18 cellular contexts compared by ENCODE assay signal in genomic region chr17:42853597-42853967, GRCh38. TPM values are rescaled to one million over a fixed set of nuclear protein-coding genes. Genes with fewer than 3 reads are reported as not detected.
DNase-seq lines count a peak whose midpoint lies in the region; ATAC-seq, FAIRE-seq and TF ChIP-seq lines count a peak whose summit lies in the region.
"Had no signal": no experiment of that assay in that cellular context is flagged by ENCODE, and none has a peak within 500 bp of the region (broad histone marks: within the 10 kb centered on the region; RNA-seq: fewer than 3 reads in every experiment).

No MANE protein-coding gene starts in this region.

- no TSS peak for BruUV-seq in OCI-LY7 (replicated peaks; lab: Mats Ljungman, UMichigan)

- H3K4me3 ChIP-seq in OCI-LY7 (ENCODE audit: low read depth, low read length, poor library complexity, severe bottlenecking) (no peak overlapping the region), kidney (ENCODE audit: low read length in 2 of 2) (peak overlapping the region; percentile 44 to 61), stomach smooth muscle (ENCODE audit: low read length in 2 of 2) (peak overlapping the region; percentile 89 to 93)
- H3K4me3 ChIP-seq: GM23338 had no signal

- H3K36me3 ChIP-seq in OCI-LY7 (ENCODE audit: insufficient read depth, low read length) (no peaks in the 10 kb centered on the region), kidney (ENCODE audit: control insufficient read depth in 1 of 2, insufficient read depth in 2 of 2, low read length in 2 of 2) (no peaks in the 10 kb centered on the region), stomach smooth muscle (ENCODE audit: control insufficient read depth in 2 of 2, insufficient read depth in 2 of 2, low read length in 2 of 2) (peaks cover 9 to 24% of the 10 kb centered on the region in 2 donors)
- H3K36me3 ChIP-seq: pancreas had no signal

- TF ChIP-seq CTCF in OCI-LY7 (conservative IDR thresholded peaks at IDR 0.05; ENCODE audit: low read length) (no peak), kidney (IDR thresholded peaks at IDR 0.05; ENCODE audit: borderline replicate concordance, extremely low read depth, insufficient read depth) (no peak)

- H3K9me3 ChIP-seq in OCI-LY7 (ENCODE audit: low read length), result no peaks in the 10 kb centered on the region
- no peaks in the 10 kb centered on the region for H3K9me3 ChIP-seq in kidney (ENCODE audit: control insufficient read depth in 1 of 2, low read length in 2 of 2)
- H3K9me3 ChIP-seq in stomach smooth muscle (ENCODE audit: control insufficient read depth in 2 of 2, low read length in 2 of 2), result no peaks in the 10 kb centered on the region
- H3K9me3 ChIP-seq: pancreas had no signal

- no peak overlapping the region for H3K27ac ChIP-seq in OCI-LY7 (ENCODE audit: low read depth, low read length, poor library complexity, severe bottlenecking)
- H3K27ac ChIP-seq in kidney (ENCODE audit: low read depth in 2 of 2, low read length in 2 of 2), result no peak overlapping the region
- peak overlapping the region; percentile 98 for H3K27ac ChIP-seq in stomach smooth muscle (ENCODE audit: low read length)
- H3K27ac ChIP-seq: pancreas had no signal

- peak overlapping the region; percentile 20; the same call in 1 of the 2 replicates for H3K4me2 ChIP-seq in OCI-LY7 (ENCODE audit: low read length)
- H3K4me2 ChIP-seq: GM23338 had no signal

- DNase-seq in OCI-LY7 (ENCODE audit: low spot score) (peak; percentile 52), kidney (peak; percentile 34), midbrain (lab: John Stamatoyannopoulos, UW) (no peak), NCI-H1105 (lab: John Stamatoyannopoulos, UW) (no peak)
- DNase-seq: activated CD4-positive, alpha-beta T cell treated with anti-CD3 and anti-CD28 coated beads for 36 hours; activated naive CD4-positive, alpha-beta T cell treated with Interleukin-2 at 50 U/mL for 16 hours; Calu3; hippocampal formation; kidney glomerular epithelial cell; NCI-H1694 treated with DMSO at 0.1 percent for 48 hours; stimulated activated naive CD8-positive, alpha-beta T cell treated with anti-CD3 and anti-CD28 coated beads, Interleukin-15, amount 100 ng/mL, for 72 hours; T1000 had no signal

- H3K27me3 ChIP-seq in stomach smooth muscle (ENCODE audit: control insufficient read depth in 1 of 2, insufficient read depth in 2 of 2, low read length in 2 of 2), result no peaks in the 10 kb centered on the region
- H3K27me3 ChIP-seq: pancreas had no signal

- H3K79me2 ChIP-seq in OCI-LY7 (ENCODE audit: insufficient read depth, low read depth, low read length), result no peaks in the 10 kb centered on the region

- FAIRE-seq in kidney (lab: Jason Lieb, UNC), result no peak
- FAIRE-seq: pancreas had no signal

- H3K4me1 ChIP-seq in OCI-LY7 (ENCODE audit: insufficient read depth, low read length, poor library complexity, severe bottlenecking) (peaks cover 14% of the 10 kb centered on the region), kidney (ENCODE audit: control insufficient read depth in 1 of 2, insufficient read depth in 1 of 2, low read depth in 1 of 2, low read length in 2 of 2) (peaks cover 9 to 23% of the 10 kb centered on the region in 2 donors), stomach smooth muscle (ENCODE audit: control insufficient read depth, insufficient read depth, low read length) (peaks cover 55% of the 10 kb centered on the region)
- H3K4me1 ChIP-seq: pancreas had no signal

- H3K9ac ChIP-seq in kidney (ENCODE audit: low read length in 2 of 2) (no peak overlapping the region), stomach smooth muscle (ENCODE audit: low read length in 2 of 2) (peak overlapping the region; percentile 86 to 97)

- CTCF ChIA-PET in OCI-LY7 (lab: Charles Lee; ENCODE audit: unreplicated experiment), result no interaction called here

- no peaks in the 10 kb centered on the region for H4K20me1 ChIP-seq in OCI-LY7 (ENCODE audit: insufficient read depth, low read length)

- POLR2A ChIA-PET in OCI-LY7 (lab: Charles Lee), result no interaction called here

- no peak for ATAC-seq in HG02571 (IDR thresholded peaks at IDR 0.05; ENCODE audit: unreplicated experiment)
- ATAC-seq: activated CD4-positive, alpha-beta T cell treated with anti-CD3 and anti-CD28 coated beads for 36 hours; GM23338; stimulated activated naive CD8-positive, alpha-beta T cell treated with anti-CD3 and anti-CD28 coated beads, Interleukin-15, amount 100 ng/mL, for 72 hours had no signal

- H3K9me2 ChIP-seq in OCI-LY7 (ENCODE audit: insufficient read depth, low read length), result no peaks in the 10 kb centered on the region

- H2AFZ ChIP-seq in OCI-LY7 (ENCODE audit: low read length), result no peak overlapping the region; the same call in 1 of the 2 replicates
- H2AFZ ChIP-seq: GM23338 had no signal

- intact Hi-C loops in OCI-LY7 (cut with micrococcal nuclease; ENCODE audit: unreplicated experiment), result no loop called here
- intact Hi-C loops in kidney (cut with DNase I), result no loop called here

RNA-seq across cellular contexts. Expression of gene AOC3, which starts 2.6 kb away (rescaled TPM):
- 0.23 and 0.73 TPM in 2 replicates for total RNA-seq in OCI-LY7 (2014; rRNA removed; shearing (Covaris generic))
- 2.5 and 3.6 TPM in 2 replicates for total RNA-seq in OCI-LY7 (2022)
- 40.6 TPM for total RNA-seq in kidney
- 15.1 TPM for polyA plus RNA-seq in kidney (ENCODE audit: insufficient read depth, low read depth, low replicate concordance)

RNA-seq across cellular contexts. Expression of gene AOC2, which starts 9.2 kb away (rescaled TPM):
- total RNA-seq in OCI-LY7 (2014; rRNA removed; shearing (Covaris generic)), result 2.0 and 3.3 TPM in 2 replicates
- total RNA-seq in OCI-LY7 (2022) (5.0 and 5.4 TPM in 2 replicates), kidney (1.2 TPM)
- polyA plus RNA-seq in kidney (ENCODE audit: insufficient read depth, low read depth, low replicate concordance), result 0.58 TPM

RNA-seq across cellular contexts. Expression of gene PSME3, which starts 20.4 kb away (rescaled TPM):
- total RNA-seq in OCI-LY7 (2014; rRNA removed; shearing (Covaris generic)), result 80.3 and 81.9 TPM in 2 replicates
- 122 and 167 TPM in 2 replicates for total RNA-seq in OCI-LY7 (2022)
- 115 TPM for total RNA-seq in kidney
- 60.3 TPM for polyA plus RNA-seq in kidney (ENCODE audit: insufficient read depth, low read depth, low replicate concordance)

RNA-seq across cellular contexts. Expression of gene BECN1, which starts 29.5 kb away (rescaled TPM):
- 75.7 and 103 TPM in 2 replicates for total RNA-seq in OCI-LY7 (2014; rRNA removed; shearing (Covaris generic))
- 73.2 and 78.8 TPM in 2 replicates for total RNA-seq in OCI-LY7 (2022)
- 95.1 TPM for total RNA-seq in kidney
- polyA plus RNA-seq in kidney (ENCODE audit: insufficient read depth, low read depth, low replicate concordance), result 65.9 TPM

RNA-seq across cellular contexts. Expression of gene G6PC1, which starts 47.0 kb away (rescaled TPM):
- 0.85 and 1.1 TPM in 2 replicates for total RNA-seq in OCI-LY7 (2014; rRNA removed; shearing (Covaris generic))
- 1.9 and 2.6 TPM in 2 replicates for total RNA-seq in OCI-LY7 (2022)
- total RNA-seq in kidney, result 0.16 TPM
- 10.5 TPM for polyA plus RNA-seq in kidney (ENCODE audit: insufficient read depth, low read depth, low replicate concordance)
- total RNA-seq: activated CD4-positive, alpha-beta T cell treated with anti-CD3 and anti-CD28 coated beads for 36 hours; Calu3; GM23338; myocyte; NCI-H460 had no signal
- polyA plus RNA-seq: GM23338 had no signal

Comparison
In these comparisons a context has a peak if more than half of its experiments do, and no peak if none do; other contexts are left out.
1. DNase-seq: peak in OCI-LY7 (single experiment) and kidney (single experiment); none in midbrain (single experiment) and NCI-H1105 (single experiment).
2. H3K9ac ChIP-seq: peak in stomach smooth muscle (2 of 2); none in kidney (0 of 2).